ENCODE assay signal across 12 cellular contexts in the genomic region with DNA sequence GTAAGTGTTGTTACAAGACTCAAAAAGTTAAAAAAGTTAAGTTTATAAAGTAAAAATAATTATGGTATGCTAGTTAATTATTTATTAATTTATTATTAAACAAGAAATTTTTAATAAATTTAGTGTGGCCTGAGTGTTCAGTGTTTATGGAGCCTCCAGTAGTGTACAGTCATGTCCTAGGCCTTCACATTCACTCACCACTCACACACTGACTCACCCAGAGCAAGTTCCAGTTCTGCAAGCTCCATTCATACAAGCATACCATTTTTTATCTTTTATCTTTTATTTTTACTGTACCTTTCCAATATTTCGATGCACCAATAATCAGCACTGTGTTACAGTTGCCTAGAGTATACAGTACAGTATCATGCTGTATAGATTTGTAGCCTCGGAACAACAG.
DNase-seq lines count a peak whose midpoint lies in the region; TF ChIP-seq lines count a peak whose summit lies in the region.
"Had no signal": no experiment of that assay in that cellular context is flagged by ENCODE, and none has a peak within 500 bp of the region (broad histone marks: within the 10 kb centered on the region; RNA-seq: fewer than 3 reads in every experiment).

No MANE protein-coding gene starts in this region.

- no peak overlapping the region for H3K4me3 ChIP-seq in epithelial cell of esophagus (ENCODE audit: low read length)
- H3K4me3 ChIP-seq: GM12878 had no signal

- DNase-seq in RKO (ENCODE audit: low spot score) = peak; percentile 35
- peak; percentile 28 for DNase-seq in epithelial cell of esophagus (ENCODE audit: low read depth)
- DNase-seq in kidney glomerular epithelial cell (lab: John Stamatoyannopoulos, UW) = peak; percentile 54
- no peak for DNase-seq in HuH-7.5 (ENCODE audit: low spot score)
- no peak for DNase-seq in stimulated activated CD4-positive, alpha-beta T cell treated with anti-CD3 and anti-CD28 coated beads, Interleukin-12 subunit alpha, Interleukin-12 subunit beta, amount 100 ng/mL, for 4 hours
- no peak for DNase-seq in amygdala (lab: John Stamatoyannopoulos, UW)
- DNase-seq in NCI-H1930 (lab: John Stamatoyannopoulos, UW) = no peak
- DNase-seq: C1 segment of cervical spinal cord; Calu3; CD4-positive, alpha-beta T cell; DMS 273 treated with DMSO at 0.1 percent for 48 hours had no signal

- TF ChIP-seq CTCF in epithelial cell of esophagus (IDR thresholded peaks at IDR 0.05; ENCODE audit: insufficient read depth, low read depth, low read length, missing control alignments) = no peak

Comparison
In these comparisons a context has a peak if more than half of its experiments do, and no peak if none do; other contexts are left out.
1. DNase-seq: peak in RKO (single experiment), epithelial cell of esophagus (single experiment) and kidney glomerular epithelial cell (single experiment); none in HuH-7.5 (single experiment), stimulated activated CD4-positive, alpha-beta T cell treated with anti-CD3 and anti-CD28 coated beads, Interleukin-12 subunit alpha, Interleukin-12 subunit beta, amount 100 ng/mL, for 4 hours (single experiment), amygdala (0 of 56) and NCI-H1930 (0 of 2).